In genomic region chr3:157098121-157098822, GRCh38 we compare ENCODE assay signal across 20 cellular contexts.
A peak's percentile ranks its signal among the peaks of the same experiment; 100 is the strongest.
DNase-seq lines count a peak whose midpoint lies in the region; ATAC-seq and TF ChIP-seq lines count a peak whose summit lies in the region.
"Had no signal": no experiment of that assay in that cellular context is flagged by ENCODE, and none has a peak within 500 bp of the region (broad histone marks: within the 10 kb centered on the region; RNA-seq: fewer than 3 reads in every experiment).

No MANE protein-coding gene starts in this region.

- intact Hi-C loops in activated naive CD4-positive, alpha-beta T cell treated with anti-CD3 and anti-CD28 coated beads for 36 hours (cut with micrococcal nuclease), result no loop called here
- intact Hi-C loops in activated T-helper 2 cell treated with anti-CD3 and anti-CD28 coated beads, Interferon-gamma antibody, Interleukin-2, Interleukin-4, amounts not matched to agents 10 μg/mL and 5 μg/mL and 100 μg/mL, durations not matched to agents 14 hours and 24 hours and 36 hours (cut with micrococcal nuclease), result loop anchor here (1.0 kb wide), 1 partner anchor 9 kb away; no protein-coding TSS in a partner anchor

- no peaks in the 10 kb centered on the region for H3K36me3 Mint-ChIP-seq in activated naive CD4-positive, alpha-beta T cell treated with anti-CD3 and anti-CD28 coated beads for 36 hours (ENCODE audit: low read depth)
- peaks cover 4% of the 10 kb centered on the region for H3K36me3 Mint-ChIP-seq in activated T-helper 2 cell treated with anti-CD3 and anti-CD28 coated beads, Interferon-gamma antibody, Interleukin-2, Interleukin-4, amounts not matched to agents 10 μg/mL and 5 μg/mL and 100 μg/mL, durations not matched to agents 14 hours and 24 hours and 36 hours (ENCODE audit: low read depth)
- no peaks in the 10 kb centered on the region for H3K36me3 Mint-ChIP-seq in osteocyte (ENCODE audit: unreplicated experiment)
- H3K36me3 Mint-ChIP-seq: T-cell, WTC11 had no signal

- peak overlapping the region; percentile 49 for H3K27ac ChIP-seq in smooth muscle cell (ENCODE audit: low read depth)
- H3K27ac ChIP-seq: coronary artery, RWPE1 had no signal

- H3K9ac ChIP-seq in smooth muscle cell (ENCODE audit: low read depth), result peak overlapping the region; percentile 2

- H3F3A ChIP-seq in smooth muscle cell (ENCODE audit: low read depth), result peaks cover 8% of the 10 kb centered on the region

- peaks cover 32% of the 10 kb centered on the region for H3K4me1 Mint-ChIP-seq in activated naive CD4-positive, alpha-beta T cell treated with anti-CD3 and anti-CD28 coated beads for 36 hours (ENCODE audit: low read depth)
- peaks cover 48% of the 10 kb centered on the region for H3K4me1 Mint-ChIP-seq in activated T-helper 2 cell treated with anti-CD3 and anti-CD28 coated beads, Interferon-gamma antibody, Interleukin-2, Interleukin-4, amounts not matched to agents 10 μg/mL and 5 μg/mL and 100 μg/mL, durations not matched to agents 14 hours and 24 hours and 36 hours (ENCODE audit: low read depth)
- H3K4me1 Mint-ChIP-seq in osteocyte (ENCODE audit: unreplicated experiment), result no peaks in the 10 kb centered on the region

- peak overlapping the region; percentile 12 for H3K27ac Mint-ChIP-seq in activated naive CD4-positive, alpha-beta T cell treated with anti-CD3 and anti-CD28 coated beads for 36 hours
- H3K27ac Mint-ChIP-seq in activated T-helper 2 cell treated with anti-CD3 and anti-CD28 coated beads, Interferon-gamma antibody, Interleukin-2, Interleukin-4, amounts not matched to agents 10 μg/mL and 5 μg/mL and 100 μg/mL, durations not matched to agents 14 hours and 24 hours and 36 hours, result no peak overlapping the region
- no peak overlapping the region for H3K27ac Mint-ChIP-seq in osteocyte (ENCODE audit: unreplicated experiment)
- H3K27ac Mint-ChIP-seq: stimulated activated naive CD8-positive, alpha-beta T cell treated with anti-CD3 and anti-CD28 coated beads, Interleukin-15, Interleukin-2, amounts not matched to agents 100 ng/mL and 50 ng/mL, for 24 hours; T-cell; WTC11 had no signal

- WGBS in smooth muscle cell (ENCODE audit: low lambda C conversion rate), result 66% methylated on average over 3 of the region's 3 CpGs

- H3K9me3 Mint-ChIP-seq in activated naive CD4-positive, alpha-beta T cell treated with anti-CD3 and anti-CD28 coated beads for 36 hours, result no peaks in the 10 kb centered on the region
- no peaks in the 10 kb centered on the region for H3K9me3 Mint-ChIP-seq in activated T-helper 2 cell treated with anti-CD3 and anti-CD28 coated beads, Interferon-gamma antibody, Interleukin-2, Interleukin-4, amounts not matched to agents 10 μg/mL and 5 μg/mL and 100 μg/mL, durations not matched to agents 14 hours and 24 hours and 36 hours
- H3K9me3 Mint-ChIP-seq in osteocyte (ENCODE audit: unreplicated experiment), result no peaks in the 10 kb centered on the region
- H3K9me3 Mint-ChIP-seq: neural crest cell; stimulated activated naive CD8-positive, alpha-beta T cell treated with anti-CD3 and anti-CD28 coated beads, Interleukin-15, Interleukin-2, amounts not matched to agents 100 ng/mL and 50 ng/mL, for 24 hours; T-cell; WTC11 had no signal

- TF ChIP-seq CTCF in smooth muscle cell (IDR thresholded peaks at IDR 0.05; ENCODE audit: borderline replicate concordance, insufficient read depth, poor library complexity, severe bottlenecking) (no peak), osteocyte (IDR thresholded peaks at IDR 0.05) (no peak)

- no peak overlapping the region for H3K4me3 ChIP-seq in smooth muscle cell
- H3K4me3 ChIP-seq: coronary artery, left lung had no signal

- no peaks in the 10 kb centered on the region for H3K36me3 ChIP-seq in smooth muscle cell (ENCODE audit: low read depth)
- H3K36me3 ChIP-seq: left lung had no signal

- no peak for DNase-seq in activated naive CD4-positive, alpha-beta T cell treated with anti-CD3 and anti-CD28 coated beads for 36 hours
- DNase-seq in activated naive CD4-positive, alpha-beta T cell treated with anti-CD3 and anti-CD28 coated beads, Interleukin-2, amount 50 U/mL, for 16 hours, result no peak
- DNase-seq in astrocyte of the hippocampus (ENCODE audit: low read depth, low spot score) (peak; percentile 74), smooth muscle cell (lab: John Stamatoyannopoulos, UW; ENCODE audit: unreplicated experiment) (no peak), DMS53 treated with DMSO at 0.1 percent for 48 hours (lab: John Stamatoyannopoulos, UW; ENCODE audit: unreplicated experiment) (no peak), osteocyte (ENCODE audit: extremely low spot score, unreplicated experiment) (no peak)
- DNase-seq in activated T-helper 2 cell treated with anti-CD3 and anti-CD28 coated beads, Interferon-gamma antibody, Interleukin-2, Interleukin-4, amounts not matched to agents 10 μg/mL and 5 μg/mL and 100 μg/mL, durations not matched to agents 14 hours and 24 hours and 36 hours (ENCODE audit: low spot score), result no peak
- DNase-seq: amniotic stem cell, erythroblast, left lung, NCI-H2107, NCI-H82, T-cell had no signal

- no peaks in the 10 kb centered on the region for H3K27me3 ChIP-seq in smooth muscle cell (ENCODE audit: low read depth)
- H3K27me3 ChIP-seq: left lung had no signal

- H3K4me1 ChIP-seq in smooth muscle cell (ENCODE audit: low read depth), result no peaks in the 10 kb centered on the region

- peak overlapping the region; percentile 16 for H2AFZ ChIP-seq in smooth muscle cell (ENCODE audit: low read depth)

- no peak overlapping the region for H3K4me3 Mint-ChIP-seq in activated naive CD4-positive, alpha-beta T cell treated with anti-CD3 and anti-CD28 coated beads for 36 hours
- H3K4me3 Mint-ChIP-seq in activated T-helper 2 cell treated with anti-CD3 and anti-CD28 coated beads, Interferon-gamma antibody, Interleukin-2, Interleukin-4, amounts not matched to agents 10 μg/mL and 5 μg/mL and 100 μg/mL, durations not matched to agents 14 hours and 24 hours and 36 hours (ENCODE audit: low read depth), result no peak overlapping the region
- H3K4me3 Mint-ChIP-seq in osteocyte (ENCODE audit: unreplicated experiment), result no peak overlapping the region
- H3K4me3 Mint-ChIP-seq: neural crest cell; stimulated activated naive CD8-positive, alpha-beta T cell treated with anti-CD3 and anti-CD28 coated beads, Interleukin-15, Interleukin-2, amounts not matched to agents 100 ng/mL and 50 ng/mL, for 24 hours; T-cell; WTC11 had no signal

- CTCF ChIA-PET in activated naive CD4-positive, alpha-beta T cell treated with anti-CD3 and anti-CD28 coated beads for 36 hours (lab: Charles Lee), result interaction anchor here (0.6 to 1.6 kb wide), 3 partner anchors 12 to 85 kb away, joined by 3 to 6 read pairs (median 4); no protein-coding TSS in a partner anchor

- no peaks in the 10 kb centered on the region for H4K20me1 ChIP-seq in smooth muscle cell (ENCODE audit: low read depth)

- no peaks in the 10 kb centered on the region for H3K79me2 ChIP-seq in smooth muscle cell (ENCODE audit: low read depth)

- H3K4me2 ChIP-seq in smooth muscle cell, result peak overlapping the region; percentile 38

- H3K27me3 Mint-ChIP-seq in activated naive CD4-positive, alpha-beta T cell treated with anti-CD3 and anti-CD28 coated beads for 36 hours (ENCODE audit: low read depth), result no peaks in the 10 kb centered on the region
- no peaks in the 10 kb centered on the region for H3K27me3 Mint-ChIP-seq in activated T-helper 2 cell treated with anti-CD3 and anti-CD28 coated beads, Interferon-gamma antibody, Interleukin-2, Interleukin-4, amounts not matched to agents 10 μg/mL and 5 μg/mL and 100 μg/mL, durations not matched to agents 14 hours and 24 hours and 36 hours (ENCODE audit: low read depth)
- no peaks in the 10 kb centered on the region for H3K27me3 Mint-ChIP-seq in osteocyte (ENCODE audit: unreplicated experiment)

- ATAC-seq in HG02852 (IDR thresholded peaks at IDR 0.05; ENCODE audit: unreplicated experiment), result peak; percentile 38
- ATAC-seq: HCT116, T-cell, WTC11 had no signal

- H3K9me3 ChIP-seq in smooth muscle cell (replicated peaks; ENCODE audit: low read depth), result no peaks in the 10 kb centered on the region
- H3K9me3 ChIP-seq: left lung had no signal
